In the genomic region with DNA sequence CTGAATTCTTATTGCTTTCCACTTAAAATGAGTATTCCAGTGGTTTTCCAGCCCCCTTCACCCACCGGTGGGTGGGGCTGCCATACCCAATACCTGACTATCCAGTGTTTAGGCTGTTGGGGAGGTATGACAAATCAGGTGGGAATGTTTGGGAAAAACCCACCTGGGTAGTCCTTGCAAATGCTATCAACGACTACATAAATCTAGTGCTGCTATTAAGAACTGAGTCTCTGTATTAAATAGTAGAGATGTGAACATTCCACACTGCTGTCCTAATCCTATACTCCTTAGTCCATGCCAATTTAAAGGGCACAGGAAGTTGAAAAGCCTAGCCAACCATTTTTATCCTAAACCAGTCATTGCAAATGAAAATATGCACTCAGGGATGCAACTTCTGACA, we compare ENCODE assay signal across 20 cellular contexts.
DNase-seq lines count a peak whose midpoint lies in the region; FAIRE-seq lines count a peak whose summit lies in the region.
"Had no signal": no experiment of that assay in that cellular context is flagged by ENCODE, and none has a peak within 500 bp of the region (broad histone marks: within the 10 kb centered on the region; RNA-seq: fewer than 3 reads in every experiment).

No MANE protein-coding gene starts in this region.

- FAIRE-seq in urothelium cell line (lab: Jason Lieb, UNC), result peak; percentile 37

- DNase-seq in NCI-H446 treated with DMSO at 0.1 percent for 48 hours (lab: John Stamatoyannopoulos, UW) (peak; percentile 4), NCI-H446 (lab: John Stamatoyannopoulos, UW) (no peak), NCI-H226 (peak; percentile 73), amniotic epithelial cell (ENCODE audit: low read depth) (peak; percentile 58), urothelium cell line (ENCODE audit: low spot score) (peak; percentile 42), AG08395 (ENCODE audit: low spot score) (no peak), NCI-H1105 (lab: John Stamatoyannopoulos, UW) (no peak), amniotic stem cell (lab: John Stamatoyannopoulos, UW) (no peak)
- DNase-seq: BE2C, DMS79, Kasumi-1, MM.1S, NCI-H1105 treated with DMSO at 0.1 percent for 48 hours, NCI-H187, NCI-H2107, NCI-H524 treated with DMSO at 0.1 percent for 48 hours, NCI-H82, OCI-M1, SHP77, T-cell had no signal

Comparison
In these comparisons a context has a peak if more than half of its experiments do, and no peak if none do; other contexts are left out.
1. DNase-seq: peak in NCI-H446 treated with DMSO at 0.1 percent for 48 hours (single experiment), NCI-H226 (single experiment), amniotic epithelial cell (single experiment) and urothelium cell line (single experiment); none in NCI-H446 (0 of 2), AG08395 (single experiment), NCI-H1105 (single experiment) and amniotic stem cell (single experiment).